12 cellular contexts compared by ENCODE assay signal in genomic region chr16:2913603-2914002, GRCh38. TPM values are rescaled to one million over a fixed set of nuclear protein-coding genes. Genes with fewer than 3 reads are reported as not detected.
A peak's percentile ranks its signal among the peaks of the same experiment; 100 is the strongest.
DNase-seq lines count a peak whose midpoint lies in the region; ATAC-seq and TF ChIP-seq lines count a peak whose summit lies in the region.
"Had no signal": no experiment of that assay in that cellular context is flagged by ENCODE, and none has a peak within 500 bp of the region (broad histone marks: within the 10 kb centered on the region; RNA-seq: fewer than 3 reads in every experiment).

No MANE protein-coding gene starts in this region.

- H3K9me2 ChIP-seq in GM23248 (ENCODE audit: insufficient read depth), result no peaks in the 10 kb centered on the region

- no peak overlapping the region for H3K27ac ChIP-seq in GM23248

- in situ Hi-C loops in GM23248 (cut with MboI), result no loop called here

- ATAC-seq in activated naive CD8-positive, alpha-beta T cell treated with anti-CD3 and anti-CD28 coated beads, Interleukin-2, amount 50 U/mL, for 24 hours, result no peak
- ATAC-seq in natural killer cell (no peak), HG02885 (IDR thresholded peaks at IDR 0.05; ENCODE audit: poor library complexity, unreplicated experiment) (no peak)

- H3K36me3 Mint-ChIP-seq in activated naive CD8-positive, alpha-beta T cell treated with anti-CD3 and anti-CD28 coated beads, Interleukin-2, amount 50 U/mL, for 24 hours (ENCODE audit: low read depth), result peaks cover 4% of the 10 kb centered on the region
- no peaks in the 10 kb centered on the region for H3K36me3 Mint-ChIP-seq in natural killer cell

- no peaks in the 10 kb centered on the region for H3K27me3 ChIP-seq in GM23248 (replicated peaks; ENCODE audit: insufficient read depth)

- no peak overlapping the region for H3K27ac Mint-ChIP-seq in activated naive CD8-positive, alpha-beta T cell treated with anti-CD3 and anti-CD28 coated beads, Interleukin-2, amount 50 U/mL, for 24 hours
- peak overlapping the region in 1 of 2 donors; percentile 95 for H3K27ac Mint-ChIP-seq in natural killer cell

- no peak for DNase-seq in AG10803 (ENCODE audit: low read depth)
- DNase-seq in GM23248, result no peak
- DNase-seq in activated naive CD8-positive, alpha-beta T cell treated with anti-CD3 and anti-CD28 coated beads, Interleukin-2, amount 50 U/mL, for 24 hours, result no peak
- no peak for DNase-seq in natural killer cell
- no peak for DNase-seq in HuH-7 (ENCODE audit: low spot score)
- DNase-seq in amygdala (lab: John Stamatoyannopoulos, UW), result no peak
- DNase-seq in GM10266 (ENCODE audit: extremely low spot score), result no peak
- DNase-seq: activated CD8-positive, alpha-beta memory T cell treated with anti-CD3 and anti-CD28 coated beads, Interleukin-2, amount 50 U/mL, for 4 hours; cerebellar nuclear complex; NCI-H187 treated with DMSO at 0.1 percent for 48 hours had no signal

- intact Hi-C loops in natural killer cell (cut with micrococcal nuclease), result loop anchor here (5.0 kb wide), 1 partner anchor 46 kb away; no protein-coding TSS in a partner anchor

- 87 to 89% methylated on average over 7 of the region's 7 CpGs for WGBS in GM23248 (ENCODE audit: low coverage in 1 of 2, low lambda C conversion rate in 2 of 2, missing lambda C conversion rate in 2 of 2), 2 experiments

- peak overlapping the region; percentile 97 for H3K4me2 ChIP-seq in GM23248 (ENCODE audit: unreplicated experiment)

- H3K4me1 Mint-ChIP-seq in activated naive CD8-positive, alpha-beta T cell treated with anti-CD3 and anti-CD28 coated beads, Interleukin-2, amount 50 U/mL, for 24 hours, result peaks cover 17% of the 10 kb centered on the region
- peaks cover 17 to 19% of the 10 kb centered on the region in 2 donors for H3K4me1 Mint-ChIP-seq in natural killer cell

- no peaks in the 10 kb centered on the region for H4K20me1 ChIP-seq in GM23248 (ENCODE audit: insufficient read depth)

- peaks cover 22% of the 10 kb centered on the region for H3K4me1 ChIP-seq in GM23248 (ENCODE audit: insufficient read depth)

- peak overlapping the region; percentile 86 for H3K4me3 Mint-ChIP-seq in activated naive CD8-positive, alpha-beta T cell treated with anti-CD3 and anti-CD28 coated beads, Interleukin-2, amount 50 U/mL, for 24 hours
- H3K4me3 Mint-ChIP-seq in natural killer cell, result peak overlapping the region; percentile 95

- peak overlapping the region; percentile 87 for H3K4me3 ChIP-seq in AG10803 (ENCODE audit: low read length)
- 0 out of 2 replicates have a peak overlapping the region, but pooled peaks have one; percentile 82 for H3K4me3 ChIP-seq in GM23248

- peaks cover 5% of the 10 kb centered on the region; the same call in 1 of the 2 replicates for H3K36me3 ChIP-seq in GM23248 (ENCODE audit: low read depth)

- peaks cover 18% of the 10 kb centered on the region for H3F3A ChIP-seq in GM23248 (ENCODE audit: insufficient read depth)

- no peak overlapping the region for H2AFZ ChIP-seq in GM23248

- no peak for TF ChIP-seq CTCF in AG10803 (conservative IDR thresholded peaks at IDR 0.05; ENCODE audit: low read length)
- no peak for TF ChIP-seq CTCF in natural killer cell (IDR thresholded peaks at IDR 0.05)
- TF ChIP-seq CTCF in GM10266 (IDR thresholded peaks at IDR 0.05; ENCODE audit: control insufficient read depth, insufficient read depth, low read depth, missing control alignments), result no peak

- peaks cover 25% of the 10 kb centered on the region for H3K79me2 ChIP-seq in GM23248 (ENCODE audit: insufficient read depth)

- H3K27me3 Mint-ChIP-seq in activated naive CD8-positive, alpha-beta T cell treated with anti-CD3 and anti-CD28 coated beads, Interleukin-2, amount 50 U/mL, for 24 hours, result no peaks in the 10 kb centered on the region
- no peaks in the 10 kb centered on the region for H3K27me3 Mint-ChIP-seq in natural killer cell (ENCODE audit: low read depth in 2 of 2)

- no peaks in the 10 kb centered on the region for H3K9me3 Mint-ChIP-seq in activated naive CD8-positive, alpha-beta T cell treated with anti-CD3 and anti-CD28 coated beads, Interleukin-2, amount 50 U/mL, for 24 hours
- no peaks in the 10 kb centered on the region for H3K9me3 Mint-ChIP-seq in natural killer cell

- H3K9ac ChIP-seq in GM23248, result no peak overlapping the region; the same call in 1 of the 2 replicates

- H3K9me3 ChIP-seq in GM23248 (ENCODE audit: low read depth), result no peaks in the 10 kb centered on the region

RNA-seq across cellular contexts. Expression of gene FLYWCH1, which starts 1.9 kb away (rescaled TPM):
- total RNA-seq in GM23248 (2014; rRNA removed; shearing (Covaris generic)), result 43.3 and 44.7 TPM in 2 replicates
- polyA plus RNA-seq in GM23248 (2016; fragmentation: Nextera tagmentation; extraction: Ambion mirVana), result 16.0 and 18.7 TPM in 2 replicates
- total RNA-seq in natural killer cell, result 100 to 1,000 TPM in 2 of 3 donors, 10 to 100 TPM in 1; 85.1 to 148 (median 130) TPM

RNA-seq across cellular contexts. Expression of gene FLYWCH2, which starts 30.6 kb away (rescaled TPM):
- total RNA-seq in GM23248 (2014; rRNA removed; shearing (Covaris generic)), result 60.3 and 112 TPM in 2 replicates
- 48.6 and 53.6 TPM in 2 replicates for polyA plus RNA-seq in GM23248 (2016; fragmentation: Nextera tagmentation; extraction: Ambion mirVana)
- total RNA-seq in natural killer cell, result 10 to 100 TPM; 12.0 to 12.7 (median 12.6) TPM

RNA-seq across cellular contexts. Expression of gene KREMEN2, which starts 50.5 kb away (rescaled TPM):
- not detected in 2 replicates for total RNA-seq in GM23248 (2014; rRNA removed; shearing (Covaris generic))
- polyA plus RNA-seq in GM23248 (2016; fragmentation: Nextera tagmentation; extraction: Ambion mirVana), result not detected in 2 replicates
- total RNA-seq in natural killer cell, result under 1 TPM in 1 of 3 donors, not detected in 2; 0.16 TPM
- total RNA-seq: T-helper 2 cell treated with Interferon-gamma antibody and Interleukin-4, amounts not matched to agents 100 ng/mL and 5 ng/mL, for 36 hours had no signal

RNA-seq across cellular contexts. Expression of gene PAQR4, which starts 55.5 kb away (rescaled TPM):
- total RNA-seq in GM23248 (2014; rRNA removed; shearing (Covaris generic)), result 7.7 and 11.3 TPM in 2 replicates
- 5.1 and 5.6 TPM in 2 replicates for polyA plus RNA-seq in GM23248 (2016; fragmentation: Nextera tagmentation; extraction: Ambion mirVana)
- 1 to 10 TPM; 2.9 to 4.4 (median 3.5) TPM for total RNA-seq in natural killer cell

RNA-seq across cellular contexts. Expression of gene PRSS22, which starts 55.6 kb away (rescaled TPM):
- total RNA-seq in GM23248 (2014; rRNA removed; shearing (Covaris generic)), result not detected in 2 replicates
- polyA plus RNA-seq in GM23248 (2016; fragmentation: Nextera tagmentation; extraction: Ambion mirVana), result not detected in 2 replicates
- 1 to 10 TPM; 1.5 to 7.7 (median 3.3) TPM for total RNA-seq in natural killer cell
- total RNA-seq: T-helper 2 cell treated with Interferon-gamma antibody and Interleukin-4, amounts not matched to agents 100 ng/mL and 5 ng/mL, for 36 hours had no signal
